ENCODE assay signal across 20 cellular contexts in genomic region chr7:124738639-124739038, GRCh38. TPM values are rescaled to one million over a fixed set of nuclear protein-coding genes. Genes with fewer than 3 reads are reported as not detected.
"Had no signal": no experiment of that assay in that cellular context is flagged by ENCODE, and none has a peak within 500 bp of the region (broad histone marks: within the 10 kb centered on the region; RNA-seq: fewer than 3 reads in every experiment).

No MANE protein-coding gene starts in this region.

- H3K4me3 ChIP-seq: SJSA1 had no signal

- DNase-seq: activated CD4-positive, alpha-beta T cell treated with anti-CD3 and anti-CD28 coated beads for 4 hours; activated CD8-positive, alpha-beta memory T cell treated with anti-CD3 and anti-CD28 coated beads, Interleukin-2, amount 50 U/mL, for 4 hours; activated CD8-positive, alpha-beta T cell treated with anti-CD3 and anti-CD28 coated beads for 36 hours; activated naive CD4-positive, alpha-beta T cell; activated naive CD8-positive, alpha-beta T cell treated with anti-CD3 and anti-CD28 coated beads, Interleukin-2, amount 50 U/mL, for 24 hours; activated T-cell treated with anti-CD3 and anti-CD28 coated beads, Interleukin-2, amount 50 U/mL, for 72 hours; amniotic stem cell; Karpas-422; MM.1S; NCI-H1105; NCI-H1436; NCI-H187; NCI-H2081; NCI-H510A treated with DMSO at 0.1 percent for 48 hours; NCI-H69; PC-3; SHP77 had no signal

- H3K36me3 ChIP-seq: SJSA1 had no signal

- H3K27ac ChIP-seq: SJSA1 had no signal

- ATAC-seq: activated CD4-positive, CD25-positive, alpha-beta regulatory T cell treated with anti-CD3 and anti-CD28 coated beads, Interleukin-2, amount 50 U/mL, for 24 hours; activated CD8-positive, alpha-beta T cell treated with anti-CD3 and anti-CD28 coated beads for 36 hours; activated naive CD4-positive, alpha-beta T cell treated with anti-CD3 and anti-CD28 coated beads, Interleukin-2, amount 50 U/mL, for 72 hours; activated naive CD8-positive, alpha-beta T cell treated with anti-CD3 and anti-CD28 coated beads, Interleukin-2, amount 50 U/mL, for 24 hours; activated T-cell treated with anti-CD3 and anti-CD28 coated beads, Interleukin-2, amount 50 U/mL, for 72 hours had no signal

- H3K9me3 ChIP-seq: SJSA1 had no signal

- H3K4me1 ChIP-seq: SJSA1 had no signal

- H3K27me3 ChIP-seq: SJSA1 had no signal

RNA-seq across cellular contexts. Expression of gene GPR37, which starts 27.0 kb away (rescaled TPM):
- total RNA-seq: activated CD8-positive, alpha-beta T cell treated with anti-CD3 and anti-CD28 coated beads for 36 hours; activated naive CD4-positive, alpha-beta T cell treated with anti-CD3 and anti-CD28 coated beads, Interleukin-2, amount 50 U/mL, for 72 hours; activated T-cell treated with anti-CD3 and anti-CD28 coated beads, Interleukin-2, amount 50 U/mL, for 72 hours; SJSA1 had no signal
